Comparison of ENCODE assay signal across 10 cellular contexts in the genomic region with DNA sequence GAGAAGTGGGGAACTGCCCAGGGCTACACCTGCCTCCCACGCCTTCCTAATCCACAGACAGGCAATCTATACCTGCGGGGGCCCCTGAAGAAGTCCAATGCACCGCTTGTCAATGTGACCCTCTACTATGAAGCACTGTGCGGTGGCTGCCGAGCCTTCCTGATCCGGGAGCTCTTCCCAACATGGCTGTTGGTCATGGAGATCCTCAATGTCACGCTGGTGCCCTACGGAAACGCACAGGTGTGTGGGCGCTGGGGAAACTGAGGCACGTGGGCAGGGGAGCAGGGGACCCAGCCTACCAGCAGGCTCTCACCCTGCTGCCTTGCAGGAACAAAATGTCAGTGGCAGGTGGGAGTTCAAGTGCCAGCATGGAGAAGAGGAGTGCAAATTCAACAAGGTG. TPM values are rescaled to one million over a fixed set of nuclear protein-coding genes. Genes with fewer than 3 reads are reported as not detected.
DNase-seq lines count a peak whose midpoint lies in the region; ATAC-seq and TF ChIP-seq lines count a peak whose summit lies in the region.
"Had no signal": no experiment of that assay in that cellular context is flagged by ENCODE, and none has a peak within 500 bp of the region (broad histone marks: within the 10 kb centered on the region; RNA-seq: fewer than 3 reads in every experiment).

No MANE protein-coding gene starts in this region.

- ATAC-seq in GM18498 (IDR thresholded peaks at IDR 0.05; ENCODE audit: unreplicated experiment) (no peak), SK-N-SH treated with all-trans-retinoic acid at 6 μM for 48 hours (no peak)

- no peak overlapping the region for H2AFZ ChIP-seq in OCI-LY1 (ENCODE audit: low read length)
- H2AFZ ChIP-seq in osteoblast (ENCODE audit: low read length) = no peak overlapping the region

- peak overlapping the region; percentile 68 for H3K9ac ChIP-seq in OCI-LY1 (ENCODE audit: low read length)

- H3K9me2 ChIP-seq in OCI-LY1 (ENCODE audit: low read depth, low read length) = no peaks in the 10 kb centered on the region

- H3K4me3 ChIP-seq in GM12864 (ENCODE audit: low read depth, low read length) (peak overlapping the region; percentile 89), OCI-LY1 (ENCODE audit: low read depth, low read length, poor library complexity, severe bottlenecking) (peak overlapping the region; percentile 70), coronary artery (peak overlapping the region; percentile 81), osteoblast (ENCODE audit: insufficient read depth, low read length) (no peak overlapping the region)

- H3K36me3 ChIP-seq in OCI-LY1 (ENCODE audit: insufficient read depth, low read length) (peaks cover 43% of the 10 kb centered on the region), osteoblast (ENCODE audit: insufficient read depth, low read length) (no peaks in the 10 kb centered on the region)

- DNase-seq in GM12864 (ENCODE audit: low read depth) = no peak
- no peak for DNase-seq in coronary artery (ENCODE audit: low spot score)
- peak; percentile 26 for DNase-seq in osteoblast (ENCODE audit: insufficient read length, low spot score, missing footprints)
- no peak for DNase-seq in COR-L47 (lab: John Stamatoyannopoulos, UW)
- DNase-seq: amniotic stem cell; stimulated activated CD4-positive, alpha-beta T cell treated with anti-CD3 and anti-CD28 coated beads, Interleukin-4, amount 100 ng/mL, for 4 hours had no signal

- peak overlapping the region; percentile 70 for H3K4me2 ChIP-seq in OCI-LY1 (ENCODE audit: low read length)
- H3K4me2 ChIP-seq in osteoblast (ENCODE audit: insufficient read depth, low read length) = peak overlapping the region; percentile 87

- 0 out of 2 replicates have a peak, but pooled peaks cover 8% of the 10 kb centered on the region for H3F3A ChIP-seq in OCI-LY1 (ENCODE audit: insufficient read depth, low read length)

- no peak overlapping the region for H3K27ac ChIP-seq in OCI-LY1 (ENCODE audit: low read depth, low read length, poor library complexity, severe bottlenecking)
- no peak overlapping the region for H3K27ac ChIP-seq in coronary artery
- no peak overlapping the region for H3K27ac ChIP-seq in osteoblast (ENCODE audit: low read depth, low read length)
- H3K27ac ChIP-seq: epithelial cell of prostate had no signal

- TF ChIP-seq CTCF in GM12864 (IDR thresholded peaks at IDR 0.05; ENCODE audit: low read depth, low read length, missing control alignments) = no peak
- no peak for TF ChIP-seq CTCF in OCI-LY1 (IDR thresholded peaks at IDR 0.05; ENCODE audit: low read length)
- TF ChIP-seq CTCF in coronary artery (IDR thresholded peaks at IDR 0.05) = no peak
- TF ChIP-seq CTCF in osteoblast (IDR thresholded peaks at IDR 0.05; ENCODE audit: extremely low read depth, low read depth, low read length) = no peak

- H4K20me1 ChIP-seq in OCI-LY1 (ENCODE audit: insufficient read depth, low read length) (no peaks in the 10 kb centered on the region), osteoblast (ENCODE audit: insufficient read depth, low read length) (no peaks in the 10 kb centered on the region)

- H3K4me1 ChIP-seq in OCI-LY1 (ENCODE audit: insufficient read depth, low read length, severe bottlenecking) (peaks cover 53% of the 10 kb centered on the region), osteoblast (ENCODE audit: insufficient read depth, low read length) (peaks cover 23% of the 10 kb centered on the region)

- H3K27me3 ChIP-seq in OCI-LY1 (ENCODE audit: insufficient read depth, low read length) (no peaks in the 10 kb centered on the region), osteoblast (ENCODE audit: insufficient read depth, low read length) (no peaks in the 10 kb centered on the region)

- 0 out of 2 replicates have a peak, but pooled peaks cover 5% of the 10 kb centered on the region for H3K79me2 ChIP-seq in OCI-LY1 (ENCODE audit: insufficient read depth, low read length)
- peaks cover 4% of the 10 kb centered on the region for H3K79me2 ChIP-seq in osteoblast (ENCODE audit: insufficient read depth, low read length)

- H3K9me3 ChIP-seq in OCI-LY1 (ENCODE audit: low read length) (no peaks in the 10 kb centered on the region), osteoblast (ENCODE audit: low read depth, low read length) (no peaks in the 10 kb centered on the region)

TF ChIP-seq in SK-N-SH treated with all-trans-retinoic acid at 6 μM for 48 hours, 23 proteins besides CTCF, POLR2A, EP300 and RAD21:
- TF ChIP-seq ZC3H10 (CRISPR knock-in tag; IDR thresholded peaks at IDR 0.05) (no peak), ZNF565 (CRISPR knock-in tag; conservative IDR thresholded peaks at IDR 0.05; ENCODE audit: low read depth) (no peak), BACH2 (CRISPR knock-in tag; IDR thresholded peaks at IDR 0.05; ENCODE audit: borderline replicate concordance) (no peak), TCF4 (CRISPR knock-in tag; IDR thresholded peaks at IDR 0.05; ENCODE audit: borderline replicate concordance) (no peak), CSDC2 (CRISPR knock-in tag; IDR thresholded peaks at IDR 0.05) (no peak), SNAI2 (CRISPR knock-in tag; IDR thresholded peaks at IDR 0.05) (no peak), PPARA (CRISPR knock-in tag; IDR thresholded peaks at IDR 0.05; ENCODE audit: borderline replicate concordance) (no peak), ESRRG (CRISPR knock-in tag; IDR thresholded peaks at IDR 0.05) (no peak), TOX (CRISPR knock-in tag; IDR thresholded peaks at IDR 0.05; ENCODE audit: borderline replicate concordance) (no peak), ZFP30 (CRISPR knock-in tag; IDR thresholded peaks at IDR 0.05) (no peak)
- TF ChIP-seq, protein P1, sequence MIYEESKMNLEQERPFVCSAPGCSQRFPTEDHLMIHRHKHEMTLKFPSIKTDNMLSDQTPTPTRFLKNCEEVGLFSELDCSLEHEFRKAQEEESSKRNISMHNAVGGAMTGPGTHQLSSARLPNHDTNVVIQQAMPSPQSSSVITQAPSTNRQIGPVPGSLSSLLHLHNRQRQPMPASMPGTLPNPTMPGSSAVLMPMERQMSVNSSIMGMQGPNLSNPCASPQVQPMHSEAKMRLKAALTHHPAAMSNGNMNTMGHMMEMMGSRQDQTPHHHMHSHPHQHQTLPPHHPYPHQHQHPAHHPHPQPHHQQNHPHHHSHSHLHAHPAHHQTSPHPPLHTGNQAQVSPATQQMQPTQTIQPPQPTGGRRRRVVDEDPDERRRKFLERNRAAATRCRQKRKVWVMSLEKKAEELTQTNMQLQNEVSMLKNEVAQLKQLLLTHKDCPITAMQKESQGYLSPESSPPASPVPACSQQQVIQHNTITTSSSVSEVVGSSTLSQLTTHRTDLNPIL (CRISPR knock-in tag; IDR thresholded peaks at IDR 0.05; ENCODE audit: low read depth) = no peak
- TF ChIP-seq, protein P2, sequence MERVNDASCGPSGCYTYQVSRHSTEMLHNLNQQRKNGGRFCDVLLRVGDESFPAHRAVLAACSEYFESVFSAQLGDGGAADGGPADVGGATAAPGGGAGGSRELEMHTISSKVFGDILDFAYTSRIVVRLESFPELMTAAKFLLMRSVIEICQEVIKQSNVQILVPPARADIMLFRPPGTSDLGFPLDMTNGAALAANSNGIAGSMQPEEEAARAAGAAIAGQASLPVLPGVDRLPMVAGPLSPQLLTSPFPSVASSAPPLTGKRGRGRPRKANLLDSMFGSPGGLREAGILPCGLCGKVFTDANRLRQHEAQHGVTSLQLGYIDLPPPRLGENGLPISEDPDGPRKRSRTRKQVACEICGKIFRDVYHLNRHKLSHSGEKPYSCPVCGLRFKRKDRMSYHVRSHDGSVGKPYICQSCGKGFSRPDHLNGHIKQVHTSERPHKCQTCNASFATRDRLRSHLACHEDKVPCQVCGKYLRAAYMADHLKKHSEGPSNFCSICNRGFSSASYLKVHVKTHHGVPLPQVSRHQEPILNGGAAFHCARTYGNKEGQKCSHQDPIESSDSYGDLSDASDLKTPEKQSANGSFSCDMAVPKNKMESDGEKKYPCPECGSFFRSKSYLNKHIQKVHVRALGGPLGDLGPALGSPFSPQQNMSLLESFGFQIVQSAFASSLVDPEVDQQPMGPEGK (CRISPR knock-in tag; IDR thresholded peaks at IDR 0.05; ENCODE audit: borderline replicate concordance) = no peak
- TF ChIP-seq, protein P3, sequence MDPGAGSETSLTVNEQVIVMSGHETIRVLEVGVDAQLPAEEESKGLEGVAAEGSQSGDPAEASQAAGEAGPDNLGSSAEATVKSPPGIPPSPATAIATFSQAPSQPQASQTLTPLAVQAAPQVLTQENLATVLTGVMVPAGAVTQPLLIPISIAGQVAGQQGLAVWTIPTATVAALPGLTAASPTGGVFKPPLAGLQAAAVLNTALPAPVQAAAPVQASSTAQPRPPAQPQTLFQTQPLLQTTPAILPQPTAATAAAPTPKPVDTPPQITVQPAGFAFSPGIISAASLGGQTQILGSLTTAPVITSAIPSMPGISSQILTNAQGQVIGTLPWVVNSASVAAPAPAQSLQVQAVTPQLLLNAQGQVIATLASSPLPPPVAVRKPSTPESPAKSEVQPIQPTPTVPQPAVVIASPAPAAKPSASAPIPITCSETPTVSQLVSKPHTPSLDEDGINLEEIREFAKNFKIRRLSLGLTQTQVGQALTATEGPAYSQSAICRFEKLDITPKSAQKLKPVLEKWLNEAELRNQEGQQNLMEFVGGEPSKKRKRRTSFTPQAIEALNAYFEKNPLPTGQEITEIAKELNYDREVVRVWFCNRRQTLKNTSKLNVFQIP (CRISPR knock-in tag; IDR thresholded peaks at IDR 0.05; ENCODE audit: borderline replicate concordance, low read depth) = no peak

RNA-seq across cellular contexts. Expression of a gene that starts 1.4 kb away (rescaled TPM):
- 110 and 126 TPM in 2 replicates for total RNA-seq in osteoblast

RNA-seq across cellular contexts. Expression of a gene that starts 18.0 kb away (rescaled TPM):
- total RNA-seq in osteoblast = 8.3 and 9.4 TPM in 2 replicates

RNA-seq across cellular contexts. Expression of a gene that starts 22.0 kb away (rescaled TPM):
- 25.7 and 28.0 TPM in 2 replicates for total RNA-seq in osteoblast

RNA-seq across cellular contexts. Expression of a gene that starts 28.9 kb away (rescaled TPM):
- total RNA-seq in osteoblast = 0.72 and 1.8 TPM in 2 replicates

RNA-seq across cellular contexts. Expression of a gene that starts 51.3 kb away (rescaled TPM):
- total RNA-seq in osteoblast = under 0.01 TPM in 1 of 2 replicates, not detected in the other
